8 cellular contexts compared by ENCODE assay signal in the genomic region with DNA sequence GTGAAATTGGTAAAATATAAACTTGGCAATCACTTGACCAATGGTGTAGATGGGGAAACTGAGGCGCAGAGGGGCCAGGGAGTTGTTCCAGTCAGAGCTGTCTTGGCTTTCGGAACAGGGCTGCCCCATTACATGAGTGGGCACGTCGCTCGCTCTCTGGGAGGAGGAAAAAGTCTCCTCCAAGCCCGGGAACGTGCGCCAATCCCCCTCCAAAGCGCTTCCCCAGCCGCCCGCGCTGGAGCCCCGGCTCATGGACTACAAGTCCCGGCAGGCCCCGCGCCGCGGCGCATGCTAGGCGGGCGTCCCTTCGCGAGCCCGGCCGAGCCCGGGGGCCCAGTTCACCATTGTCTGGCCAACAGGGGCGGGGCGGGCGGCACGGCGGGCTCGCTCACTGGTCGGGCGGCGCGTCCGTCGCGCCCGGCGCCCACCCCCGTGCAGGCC. TPM values are rescaled to one million over a fixed set of nuclear protein-coding genes. Genes with fewer than 3 reads are reported as not detected.
DNase-seq lines count a peak whose midpoint lies in the region; ATAC-seq and TF ChIP-seq lines count a peak whose summit lies in the region.

No MANE protein-coding gene starts in this region.

- H3K4me1 ChIP-seq in esophagus (ENCODE audit: control insufficient read depth in 2 of 2, insufficient read depth in 2 of 2, low read length in 1 of 2), result peaks cover 0 to 13% of the 10 kb centered on the region in 2 donors
- H3K4me1 ChIP-seq in muscle layer of duodenum (ENCODE audit: control insufficient read depth in 1 of 2, insufficient read depth in 2 of 2, low read length in 2 of 2), result peaks cover 4 to 16% of the 10 kb centered on the region in 2 donors

- peak; percentile 99 for DNase-seq in D341Med (ENCODE audit: low spot score)
- DNase-seq in Jurkat, Clone E6-1 (ENCODE audit: low read depth, low spot score), result peak; percentile 90
- DNase-seq in activated T-cell treated with anti-CD3 and anti-CD28 coated beads, Interleukin-2, amount 50 U/mL, for 24 hours, result peak; percentile 97
- DNase-seq in stimulated activated CD8-positive, alpha-beta memory T cell treated with anti-CD3 and anti-CD28 coated beads, Interleukin-4, amount 100 ng/mL, for 4 hours (ENCODE audit: low read depth in 2 of 2, low spot score in 1 of 2), result peak; percentile 89

- H3K27me3 ChIP-seq in esophagus (ENCODE audit: control insufficient read depth in 1 of 2, insufficient read depth in 2 of 2, low read length in 2 of 2) (no peaks in the 10 kb centered on the region), muscle layer of duodenum (ENCODE audit: low read depth, low read length) (no peaks in the 10 kb centered on the region)

- WGBS in esophagus, 2 donors, result 1 to 2% methylated on average over 41 to 42 of the region's 42 CpGs

- no peaks in the 10 kb centered on the region for H3K9me3 Mint-ChIP-seq in activated T-cell treated with anti-CD3 and anti-CD28 coated beads, Interleukin-2, amount 50 U/mL, for 24 hours

- H3K27ac ChIP-seq in esophagus (ENCODE audit: low read depth in 2 of 2, low read length in 1 of 2) (peak overlapping the region; percentile 34 to 47), muscle layer of duodenum (ENCODE audit: low read length) (no peak overlapping the region)

- H3K4me3 Mint-ChIP-seq in activated T-cell treated with anti-CD3 and anti-CD28 coated beads, Interleukin-2, amount 50 U/mL, for 24 hours, result peak overlapping the region; percentile 68

- peaks cover 30% of the 10 kb centered on the region for H3K4me1 Mint-ChIP-seq in activated T-cell treated with anti-CD3 and anti-CD28 coated beads, Interleukin-2, amount 50 U/mL, for 24 hours (ENCODE audit: low read depth)

- ATAC-seq in GM21619 (IDR thresholded peaks at IDR 0.05; ENCODE audit: unreplicated experiment), result peak; percentile 71

- H3K4me3 ChIP-seq in Jurkat, Clone E6-1 (ENCODE audit: low read length), result peak overlapping the region; percentile 55
- H3K4me3 ChIP-seq in esophagus (ENCODE audit: low read depth in 1 of 2, low read length in 2 of 2) (peak overlapping the region; percentile 27 to 84), muscle layer of duodenum (ENCODE audit: low read depth in 1 of 2, low read length in 2 of 2) (peak overlapping the region; percentile 50 to 55)

- H3K36me3 ChIP-seq in esophagus (ENCODE audit: control insufficient read depth in 2 of 2, insufficient read depth in 2 of 2, low read length in 1 of 2) (no peaks in the 10 kb centered on the region), muscle layer of duodenum (ENCODE audit: control insufficient read depth in 1 of 2, insufficient read depth in 2 of 2, low read length in 2 of 2) (no peaks in the 10 kb centered on the region)

- peak overlapping the region; percentile 33 for H3K27ac Mint-ChIP-seq in activated T-cell treated with anti-CD3 and anti-CD28 coated beads, Interleukin-2, amount 50 U/mL, for 24 hours

- H3K36me3 Mint-ChIP-seq in activated T-cell treated with anti-CD3 and anti-CD28 coated beads, Interleukin-2, amount 50 U/mL, for 24 hours (ENCODE audit: low read depth), result peaks cover 3% of the 10 kb centered on the region

- H3K9me3 ChIP-seq in esophagus (ENCODE audit: control insufficient read depth in 2 of 2, insufficient read depth in 1 of 2, low read depth in 1 of 2, low read length in 1 of 2) (no peaks in the 10 kb centered on the region), muscle layer of duodenum (ENCODE audit: control insufficient read depth in 1 of 2, low read length in 2 of 2) (no peaks in the 10 kb centered on the region)

- H3K27me3 Mint-ChIP-seq in activated T-cell treated with anti-CD3 and anti-CD28 coated beads, Interleukin-2, amount 50 U/mL, for 24 hours, result no peaks in the 10 kb centered on the region

TF ChIP-seq in PFSK-1, 5 proteins besides CTCF, POLR2A, EP300 and RAD21:
- 0 out of 2 replicates have a peak, but pooled peaks have one; percentile 48 for TF ChIP-seq TAF1 (IDR thresholded peaks at IDR 0.05; ENCODE audit: borderline replicate concordance, insufficient read depth, low read length)
- TF ChIP-seq, protein P1, sequence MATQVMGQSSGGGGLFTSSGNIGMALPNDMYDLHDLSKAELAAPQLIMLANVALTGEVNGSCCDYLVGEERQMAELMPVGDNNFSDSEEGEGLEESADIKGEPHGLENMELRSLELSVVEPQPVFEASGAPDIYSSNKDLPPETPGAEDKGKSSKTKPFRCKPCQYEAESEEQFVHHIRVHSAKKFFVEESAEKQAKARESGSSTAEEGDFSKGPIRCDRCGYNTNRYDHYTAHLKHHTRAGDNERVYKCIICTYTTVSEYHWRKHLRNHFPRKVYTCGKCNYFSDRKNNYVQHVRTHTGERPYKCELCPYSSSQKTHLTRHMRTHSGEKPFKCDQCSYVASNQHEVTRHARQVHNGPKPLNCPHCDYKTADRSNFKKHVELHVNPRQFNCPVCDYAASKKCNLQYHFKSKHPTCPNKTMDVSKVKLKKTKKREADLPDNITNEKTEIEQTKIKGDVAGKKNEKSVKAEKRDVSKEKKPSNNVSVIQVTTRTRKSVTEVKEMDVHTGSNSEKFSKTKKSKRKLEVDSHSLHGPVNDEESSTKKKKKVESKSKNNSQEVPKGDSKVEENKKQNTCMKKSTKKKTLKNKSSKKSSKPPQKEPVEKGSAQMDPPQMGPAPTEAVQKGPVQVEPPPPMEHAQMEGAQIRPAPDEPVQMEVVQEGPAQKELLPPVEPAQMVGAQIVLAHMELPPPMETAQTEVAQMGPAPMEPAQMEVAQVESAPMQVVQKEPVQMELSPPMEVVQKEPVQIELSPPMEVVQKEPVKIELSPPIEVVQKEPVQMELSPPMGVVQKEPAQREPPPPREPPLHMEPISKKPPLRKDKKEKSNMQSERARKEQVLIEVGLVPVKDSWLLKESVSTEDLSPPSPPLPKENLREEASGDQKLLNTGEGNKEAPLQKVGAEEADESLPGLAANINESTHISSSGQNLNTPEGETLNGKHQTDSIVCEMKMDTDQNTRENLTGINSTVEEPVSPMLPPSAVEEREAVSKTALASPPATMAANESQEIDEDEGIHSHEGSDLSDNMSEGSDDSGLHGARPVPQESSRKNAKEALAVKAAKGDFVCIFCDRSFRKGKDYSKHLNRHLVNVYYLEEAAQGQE (IDR thresholded peaks at IDR 0.05; ENCODE audit: insufficient read depth in 1 of 2, low read depth in 2 of 2, low read length in 2 of 2), result no peak

RNA-seq across cellular contexts. Expression of gene LLGL1, which starts 0.3 kb away (rescaled TPM):
- polyA plus RNA-seq in Jurkat, Clone E6-1 (2012; ENCODE audit: insufficient read depth, insufficient read length), result 22.6 TPM
- 49.6 TPM for polyA plus RNA-seq in PFSK-1 (2012; ENCODE audit: insufficient read length, low read depth)
- 10 to 100 TPM; 11.4 to 12.5 TPM for polyA plus RNA-seq in esophagus

RNA-seq across cellular contexts. Expression of gene FLII, which starts 33.4 kb away (rescaled TPM):
- polyA plus RNA-seq in Jurkat, Clone E6-1 (2012; ENCODE audit: insufficient read depth, insufficient read length), result 226 TPM
- 411 TPM for polyA plus RNA-seq in PFSK-1 (2012; ENCODE audit: insufficient read length, low read depth)
- 100 to 1,000 TPM; 218 to 258 TPM for polyA plus RNA-seq in esophagus

RNA-seq across cellular contexts. Expression of gene MIEF2, which starts 35.3 kb away (rescaled TPM):
- polyA plus RNA-seq in Jurkat, Clone E6-1 (2012; ENCODE audit: insufficient read depth, insufficient read length), result 8.4 TPM
- polyA plus RNA-seq in PFSK-1 (2012; ENCODE audit: insufficient read length, low read depth), result 18.5 TPM
- polyA plus RNA-seq in esophagus, result 10 to 100 TPM in 1 of 2 donors, 1 to 10 TPM in 1; 7.6 to 11.4 TPM

RNA-seq across cellular contexts. Expression of gene ALKBH5, which starts 41.5 kb away (rescaled TPM):
- polyA plus RNA-seq in Jurkat, Clone E6-1 (2012; ENCODE audit: insufficient read depth, insufficient read length), result 37.7 TPM
- polyA plus RNA-seq in PFSK-1 (2012; ENCODE audit: insufficient read length, low read depth), result 69.3 TPM
- 10 to 100 TPM; 19.4 to 20.4 TPM for polyA plus RNA-seq in esophagus
